13 cellular contexts compared by ENCODE assay signal in genomic region chr3:128491071-128491899, GRCh38. TPM values are rescaled to one million over a fixed set of nuclear protein-coding genes. Genes with fewer than 3 reads are reported as not detected.
A peak's percentile ranks its signal among the peaks of the same experiment; 100 is the strongest.
DNase-seq lines count a peak whose midpoint lies in the region; ATAC-seq and TF ChIP-seq lines count a peak whose summit lies in the region.
"Had no signal": no experiment of that assay in that cellular context is flagged by ENCODE, and none has a peak within 500 bp of the region (broad histone marks: within the 10 kb centered on the region; RNA-seq: fewer than 3 reads in every experiment).

No MANE protein-coding gene starts in this region.

- ATAC-seq in left lobe of liver (no peak), thoracic aorta (ENCODE audit: insufficient number of reproducible peaks, low FRiP score, low read depth) (no peak), HG03457 (IDR thresholded peaks at IDR 0.05; ENCODE audit: unreplicated experiment) (no peak)

- peaks cover 69% of the 10 kb centered on the region for H3K27me3 ChIP-seq in thoracic aorta (replicated peaks; ENCODE audit: insufficient read depth)

- H3K4me1 Mint-ChIP-seq in activated naive CD4-positive, alpha-beta T cell treated with anti-CD3 and anti-CD28 coated beads, Interleukin-2, amount 50 U/mL, for 24 hours = peaks cover 24% of the 10 kb centered on the region
- peaks cover 33% of the 10 kb centered on the region for H3K4me1 Mint-ChIP-seq in activated naive CD4-positive, alpha-beta T cell treated with anti-CD3 and anti-CD28 coated beads for 36 hours (ENCODE audit: low read depth)

- H3K4me1 ChIP-seq in thoracic aorta (ENCODE audit: control insufficient read depth in 1 of 2, low read depth in 2 of 2) = peaks cover 37 to 67% of the 10 kb centered on the region in 2 donors

- no peak for DNase-seq in activated naive CD4-positive, alpha-beta T cell treated with anti-CD3 and anti-CD28 coated beads for 36 hours
- DNase-seq in left lobe of liver (ENCODE audit: low spot score) (peak; percentile 41), thoracic aorta (ENCODE audit: low spot score) (no peak), hippocampal formation (lab: John Stamatoyannopoulos, UW) (no peak)
- no peak for DNase-seq in activated CD4-positive, alpha-beta T cell treated with anti-CD3 and anti-CD28 coated beads, Interleukin-2, amount 50 U/mL, for 1 hour
- DNase-seq: C1 segment of cervical spinal cord, HCEC 1CT, NCI-H524 treated with DMSO at 0.1 percent for 48 hours had no signal

- CTCF ChIA-PET in activated naive CD4-positive, alpha-beta T cell treated with anti-CD3 and anti-CD28 coated beads for 36 hours (lab: Charles Lee) = interaction anchor here (0.6 to 3.9 kb wide), 3 partner anchors 65 to 213 kb away, joined by 3 to 19 read pairs (median 5); no protein-coding TSS in a partner anchor

- H3K9me3 Mint-ChIP-seq in activated naive CD4-positive, alpha-beta T cell treated with anti-CD3 and anti-CD28 coated beads, Interleukin-2, amount 50 U/mL, for 24 hours = no peaks in the 10 kb centered on the region
- no peaks in the 10 kb centered on the region for H3K9me3 Mint-ChIP-seq in activated naive CD4-positive, alpha-beta T cell treated with anti-CD3 and anti-CD28 coated beads for 36 hours

- H3K4me3 ChIP-seq in thoracic aorta = peak overlapping the region; percentile 80

- H3K27ac ChIP-seq in VCaP (peak overlapping the region; percentile 98), thoracic aorta (no peak overlapping the region)
- H3K27ac ChIP-seq: ascending aorta had no signal

- H3K36me3 ChIP-seq in thoracic aorta = no peaks in the 10 kb centered on the region
- H3K36me3 ChIP-seq: ascending aorta had no signal

- TF ChIP-seq CTCF in VCaP (conservative IDR thresholded peaks at IDR 0.05) (no peak), thoracic aorta (IDR thresholded peaks at IDR 0.05) (no peak)

- intact Hi-C loops in activated naive CD4-positive, alpha-beta T cell treated with anti-CD3 and anti-CD28 coated beads for 36 hours (cut with micrococcal nuclease) = loop anchor here (2.0 to 10.0 kb wide), 4 partner anchors 81 to 414 kb away; partner anchors contain the start of gene EEFSEC

- H3K27ac Mint-ChIP-seq in activated naive CD4-positive, alpha-beta T cell treated with anti-CD3 and anti-CD28 coated beads, Interleukin-2, amount 50 U/mL, for 24 hours = no peak overlapping the region
- no peak overlapping the region for H3K27ac Mint-ChIP-seq in activated naive CD4-positive, alpha-beta T cell treated with anti-CD3 and anti-CD28 coated beads for 36 hours

- no peaks in the 10 kb centered on the region for H3K9me3 ChIP-seq in thoracic aorta
- H3K9me3 ChIP-seq: ascending aorta had no signal

- H3K4me3 Mint-ChIP-seq in activated naive CD4-positive, alpha-beta T cell treated with anti-CD3 and anti-CD28 coated beads, Interleukin-2, amount 50 U/mL, for 24 hours = peak overlapping the region; percentile 55
- no peak overlapping the region for H3K4me3 Mint-ChIP-seq in activated naive CD4-positive, alpha-beta T cell treated with anti-CD3 and anti-CD28 coated beads for 36 hours

- H3K27me3 Mint-ChIP-seq in activated naive CD4-positive, alpha-beta T cell treated with anti-CD3 and anti-CD28 coated beads, Interleukin-2, amount 50 U/mL, for 24 hours = peaks cover 42% of the 10 kb centered on the region
- peaks cover 67% of the 10 kb centered on the region for H3K27me3 Mint-ChIP-seq in activated naive CD4-positive, alpha-beta T cell treated with anti-CD3 and anti-CD28 coated beads for 36 hours (ENCODE audit: low read depth)

- peaks cover 2% of the 10 kb centered on the region for H3K36me3 Mint-ChIP-seq in activated naive CD4-positive, alpha-beta T cell treated with anti-CD3 and anti-CD28 coated beads, Interleukin-2, amount 50 U/mL, for 24 hours
- no peaks in the 10 kb centered on the region for H3K36me3 Mint-ChIP-seq in activated naive CD4-positive, alpha-beta T cell treated with anti-CD3 and anti-CD28 coated beads for 36 hours (ENCODE audit: low read depth)

RNA-seq across cellular contexts. Expression of gene GATA2, which starts 1.7 kb away (rescaled TPM):
- under 1 TPM in 1 of 2 experiments, not detected in 1; 0.35 TPM for total RNA-seq in activated naive CD4-positive, alpha-beta T cell treated with anti-CD3 and anti-CD28 coated beads for 36 hours
- total RNA-seq in left lobe of liver (1.3 TPM), thoracic aorta (10 to 100 TPM in 1 of 2 donors, 1 to 10 TPM in 1; 5.2 to 21.3 TPM)

RNA-seq across cellular contexts. Expression of gene DNAJB8, which starts 24.6 kb away (rescaled TPM):
- not detected for total RNA-seq in activated naive CD4-positive, alpha-beta T cell treated with anti-CD3 and anti-CD28 coated beads for 36 hours
- total RNA-seq in left lobe of liver = not detected
- total RNA-seq in thoracic aorta = not detected
- total RNA-seq: ascending aorta, renal cortical epithelial cell had no signal
